Comparison of ENCODE assay signal across 8 cellular contexts in genomic region chr21:32432982-32433660, GRCh38. TPM values are rescaled to one million over a fixed set of nuclear protein-coding genes. Genes with fewer than 3 reads are reported as not detected.
A peak's percentile ranks its signal among the peaks of the same experiment; 100 is the strongest.
DNase-seq lines count a peak whose midpoint lies in the region; ATAC-seq, FAIRE-seq and TF ChIP-seq lines count a peak whose summit lies in the region.
"Not testable (repeated sequence)": the region's sequence is repeated elsewhere in the genome, so short reads cannot be mapped to it uniquely, and the experiment has no call there.
"Had no signal": no experiment of that assay in that cellular context is flagged by ENCODE, and none has a peak within 500 bp of the region (broad histone marks: within the 10 kb centered on the region; RNA-seq: fewer than 3 reads in every experiment).

No MANE protein-coding gene starts in this region.

- not testable (repeated sequence) for H3K4me1 ChIP-seq in RWPE2 (ENCODE audit: insufficient read depth, poor library complexity, severe bottlenecking); body of pancreas; small intestine (ENCODE audit: control insufficient read depth in 2 of 2, insufficient read depth in 1 of 2, low read depth in 1 of 2, low read length in 1 of 2)
- peaks cover 3 to 11% of the 10 kb centered on the region in 2 donors for H3K4me1 ChIP-seq in lung (ENCODE audit: control insufficient read depth in 2 of 2, insufficient read depth in 2 of 2, low read length in 2 of 2)

- H3K4me3 ChIP-seq in RWPE2 (ENCODE audit: severe bottlenecking); body of pancreas; lung; small intestine (ENCODE audit: low read depth in 1 of 2, low read length in 2 of 2): not testable (repeated sequence)

- WGBS in body of pancreas, 2 donors = 29 to 43% methylated on average over 15 of the region's 15 CpGs
- 71 to 87% methylated on average over 15 of the region's 15 CpGs for WGBS in lung, 2 donors
- 25 to 51% (median 35%) methylated on average over 15 of the region's 15 CpGs for WGBS in small intestine, 3 donors

- ATAC-seq in RWPE2 (ENCODE audit: low read depth) (peak; percentile 86), body of pancreas (peak; percentile 78), left cardiac atrium (peak; percentile 73 to 85), lung (ENCODE audit: insufficient read depth, low FRiP score) (peak; percentile 41)

- TF ChIP-seq CTCF in RWPE2 (IDR thresholded peaks at IDR 0.05; ENCODE audit: poor library complexity, severe bottlenecking); body of pancreas (IDR thresholded peaks at IDR 0.05); lung (IDR thresholded peaks at IDR 0.05; ENCODE audit: control extremely low read depth, extremely low read depth): not testable (repeated sequence)

- not testable (repeated sequence) for FAIRE-seq in small intestine (lab: Jason Lieb, UNC)

- peak in 1 of 3 donors; percentile 9 for TF ChIP-seq POLR2A in body of pancreas (IDR thresholded peaks at IDR 0.05)

- not testable (repeated sequence) for H3K9me3 ChIP-seq in RWPE2 (ENCODE audit: severe bottlenecking); body of pancreas; lung (ENCODE audit: control insufficient read depth in 2 of 2, insufficient read depth in 1 of 2, low read length in 1 of 2); small intestine (ENCODE audit: control insufficient read depth, low read depth)

- intact Hi-C loops in body of pancreas (cut with DNase I); left cardiac atrium (cut with DNase I): not testable (repeated sequence)

- H3K27me3 ChIP-seq in RWPE2 (ENCODE audit: insufficient read depth, poor library complexity, severe bottlenecking); body of pancreas; lung (ENCODE audit: control insufficient read depth, insufficient read depth); small intestine (ENCODE audit: control insufficient read depth in 2 of 2, insufficient read depth in 2 of 2, low read length in 2 of 2): not testable (repeated sequence)

- DNase-seq in DMS53 (lab: John Stamatoyannopoulos, UW) (peak; percentile 15), NCI-H2081 (lab: John Stamatoyannopoulos, UW) (peak; percentile 26 to 46), body of pancreas (peak in 2 of 4 donors; percentile 19 to 54), small intestine (peak; percentile 34)
- DNase-seq in RWPE2 (ENCODE audit: low spot score); left cardiac atrium; lung (ENCODE audit: low spot score): not testable (repeated sequence)

- H3K27ac ChIP-seq in RWPE2 (ENCODE audit: poor library complexity, severe bottlenecking); lung (ENCODE audit: low read depth in 1 of 2, low read length in 1 of 2); small intestine (ENCODE audit: low read depth in 1 of 2, low read length in 1 of 2): not testable (repeated sequence)
- H3K27ac ChIP-seq in body of pancreas = peak overlapping the region in 2 of 4 donors; percentile 37 to 55

- H3K36me3 ChIP-seq in RWPE2 (ENCODE audit: low read depth) = peaks cover 11% of the 10 kb centered on the region
- H3K36me3 ChIP-seq in body of pancreas (replicated peaks in 1 of 2; ENCODE audit: insufficient read depth in 1 of 2, low read depth in 2 of 2); lung (ENCODE audit: control insufficient read depth in 2 of 2, insufficient read depth in 2 of 2, low read length in 2 of 2); small intestine (ENCODE audit: control insufficient read depth in 2 of 2, insufficient read depth in 2 of 2, low read length in 2 of 2): not testable (repeated sequence)

RNA-seq across cellular contexts. Expression of gene EVA1C, which starts 20.6 kb away (rescaled TPM):
- total RNA-seq in body of pancreas (10 to 100 TPM; 16.5 to 24.4 TPM), left cardiac atrium (10 to 100 TPM; 22.1 to 52.8 TPM), lung (10 to 100 TPM; 13.9 to 59.0 TPM)
- polyA plus RNA-seq in lung (10 to 100 TPM; 44.5 to 52.7 TPM), small intestine (10 to 100 TPM; 13.5 to 33.5 (median 18.6) TPM)
- total RNA-seq: OCI-LY7 had no signal

RNA-seq across cellular contexts. Expression of gene URB1, which starts 40.3 kb away (rescaled TPM):
- 10 to 100 TPM; 10.1 to 11.2 TPM for total RNA-seq in body of pancreas
- 10 to 100 TPM in 1 of 2 donors, 1 to 10 TPM in 1; 8.5 to 13.5 TPM for total RNA-seq in left cardiac atrium
- 10 to 100 TPM; 16.2 to 17.6 TPM for total RNA-seq in lung
- polyA plus RNA-seq in lung = 1 to 10 TPM; 3.7 to 6.6 TPM
- 1 to 10 TPM in 1 of 3 donors, under 1 TPM in 2; 0.67 to 6.0 (median 0.81) TPM for polyA plus RNA-seq in small intestine
